In the genomic region with DNA sequence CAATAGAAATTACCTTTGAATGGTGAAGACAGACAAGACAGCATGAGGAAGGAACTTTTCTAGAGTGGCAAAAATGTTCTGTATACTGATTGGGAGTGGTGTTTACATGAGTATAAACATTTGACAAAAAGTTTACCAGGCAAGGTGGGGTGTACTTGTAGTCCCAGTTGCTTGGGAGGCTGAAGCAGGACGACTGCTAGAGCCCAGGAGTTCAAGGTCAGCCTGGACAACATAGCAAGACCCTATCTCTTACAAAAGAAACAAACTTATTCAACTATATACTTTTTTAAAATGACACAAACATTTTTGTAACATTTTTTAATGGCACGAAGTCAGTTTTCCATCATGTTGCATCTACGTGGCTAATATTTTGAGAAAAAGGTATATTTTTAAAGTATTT, we compare ENCODE assay signal across 14 cellular contexts.
"Had no signal": no experiment of that assay in that cellular context is flagged by ENCODE, and none has a peak within 500 bp of the region (broad histone marks: within the 10 kb centered on the region; RNA-seq: fewer than 3 reads in every experiment).

No MANE protein-coding gene starts in this region.

- H3K4me1 Mint-ChIP-seq: activated CD4-positive, alpha-beta T cell treated with anti-CD3 and anti-CD28 coated beads for 36 hours; activated CD8-positive, alpha-beta memory T cell treated with anti-CD3 and anti-CD28 coated beads, Interleukin-2, amount 10 ng/mL, durations not matched to agents 7 days and 5 days; activated naive CD4-positive, alpha-beta T cell treated with anti-CD3 and anti-CD28 coated beads, Interleukin-2, amount 10 ng/mL, durations not matched to agents 7 days and 5 days; stimulated activated effector memory CD8-positive, alpha-beta T cell treated with anti-CD3 and anti-CD28 coated beads, Interleukin-12 subunit alpha, Interleukin-12 subunit beta, amount 100 ng/mL, for 72 hours had no signal

- H3K4me3 Mint-ChIP-seq: activated CD4-positive, alpha-beta memory T cell treated with anti-CD3 and anti-CD28 coated beads for 36 hours; activated CD4-positive, alpha-beta T cell treated with anti-CD3 and anti-CD28 coated beads for 36 hours; activated CD8-positive, alpha-beta memory T cell treated with anti-CD3 and anti-CD28 coated beads, Interleukin-2, amount 10 ng/mL, durations not matched to agents 7 days and 5 days; activated naive CD4-positive, alpha-beta T cell treated with anti-CD3 and anti-CD28 coated beads, Interleukin-2, amount 10 ng/mL, durations not matched to agents 7 days and 5 days; dendritic cell treated with granulocyte-macrophage colony-stimulating factor and Interleukin-4, amounts not matched to agents 40 ng/mL and 50 ng/mL, for 4 days; effector memory CD8-positive, alpha-beta T cell; mesothelial cell of epicardium; stimulated activated effector memory CD8-positive, alpha-beta T cell treated with anti-CD3 and anti-CD28 coated beads, Interleukin-12 subunit alpha, Interleukin-12 subunit beta, amount 100 ng/mL, for 72 hours; T-helper 17 cell had no signal

- H3K27ac Mint-ChIP-seq: activated CD4-positive, alpha-beta memory T cell treated with anti-CD3 and anti-CD28 coated beads for 36 hours; activated CD4-positive, alpha-beta T cell treated with anti-CD3 and anti-CD28 coated beads for 36 hours; activated CD8-positive, alpha-beta memory T cell treated with anti-CD3 and anti-CD28 coated beads, Interleukin-2, amount 10 ng/mL, durations not matched to agents 7 days and 5 days; activated naive CD4-positive, alpha-beta T cell treated with anti-CD3 and anti-CD28 coated beads, Interleukin-2, amount 10 ng/mL, durations not matched to agents 7 days and 5 days; dendritic cell treated with granulocyte-macrophage colony-stimulating factor and Interleukin-4, amounts not matched to agents 40 ng/mL and 50 ng/mL, for 4 days; stimulated activated effector memory CD8-positive, alpha-beta T cell treated with anti-CD3 and anti-CD28 coated beads, Interleukin-12 subunit alpha, Interleukin-12 subunit beta, amount 100 ng/mL, for 72 hours; T-helper 17 cell had no signal

- H3K9me3 ChIP-seq: body of pancreas, lower lobe of right lung had no signal

- H3K36me3 ChIP-seq: lower lobe of right lung had no signal

- H3K36me3 Mint-ChIP-seq: activated CD4-positive, alpha-beta memory T cell treated with anti-CD3 and anti-CD28 coated beads for 36 hours; activated CD8-positive, alpha-beta memory T cell treated with anti-CD3 and anti-CD28 coated beads, Interleukin-2, amount 10 ng/mL, durations not matched to agents 7 days and 5 days; activated naive CD4-positive, alpha-beta T cell treated with anti-CD3 and anti-CD28 coated beads, Interleukin-2, amount 10 ng/mL, durations not matched to agents 7 days and 5 days; stimulated activated effector memory CD8-positive, alpha-beta T cell treated with anti-CD3 and anti-CD28 coated beads, Interleukin-12 subunit alpha, Interleukin-12 subunit beta, amount 100 ng/mL, for 72 hours had no signal

- H3K27me3 Mint-ChIP-seq: activated CD4-positive, alpha-beta memory T cell treated with anti-CD3 and anti-CD28 coated beads for 36 hours; activated CD4-positive, alpha-beta T cell treated with anti-CD3 and anti-CD28 coated beads for 36 hours; activated naive CD4-positive, alpha-beta T cell treated with anti-CD3 and anti-CD28 coated beads, Interleukin-2, amount 10 ng/mL, durations not matched to agents 7 days and 5 days; dendritic cell treated with granulocyte-macrophage colony-stimulating factor and Interleukin-4, amounts not matched to agents 40 ng/mL and 50 ng/mL, for 4 days; effector memory CD8-positive, alpha-beta T cell; T-helper 17 cell had no signal

- H3K4me3 ChIP-seq: body of pancreas, lower lobe of right lung had no signal

- H3K9me3 Mint-ChIP-seq: activated CD4-positive, alpha-beta memory T cell treated with anti-CD3 and anti-CD28 coated beads for 36 hours; activated naive CD4-positive, alpha-beta T cell treated with anti-CD3 and anti-CD28 coated beads, Interleukin-2, amount 10 ng/mL, durations not matched to agents 7 days and 5 days; dendritic cell treated with granulocyte-macrophage colony-stimulating factor and Interleukin-4, amounts not matched to agents 40 ng/mL and 50 ng/mL, for 4 days; effector memory CD8-positive, alpha-beta T cell; stimulated activated effector memory CD8-positive, alpha-beta T cell treated with anti-CD3 and anti-CD28 coated beads, Interleukin-12 subunit alpha, Interleukin-12 subunit beta, amount 100 ng/mL, for 72 hours had no signal

- DNase-seq: activated CD4-positive, alpha-beta memory T cell treated with anti-CD3 and anti-CD28 coated beads for 36 hours; activated CD4-positive, alpha-beta T cell treated with anti-CD3 and anti-CD28 coated beads for 36 hours; activated CD8-positive, alpha-beta memory T cell treated with anti-CD3 and anti-CD28 coated beads, Interleukin-2, amount 10 ng/mL, durations not matched to agents 7 days and 5 days; activated naive CD4-positive, alpha-beta T cell treated with anti-CD3 and anti-CD28 coated beads, Interleukin-2, amount 10 ng/mL, durations not matched to agents 7 days and 5 days; activated T-cell treated with anti-CD3 and anti-CD28 coated beads, Interleukin-2, amount 50 U/mL, for 1 hour; body of pancreas; cerebellar nuclear complex; effector memory CD8-positive, alpha-beta T cell; kidney; lower lobe of right lung; T-helper 17 cell had no signal

- H3K27me3 ChIP-seq: body of pancreas had no signal

- ATAC-seq: activated CD4-positive, alpha-beta T cell treated with anti-CD3 and anti-CD28 coated beads for 36 hours; activated CD8-positive, alpha-beta memory T cell treated with anti-CD3 and anti-CD28 coated beads, Interleukin-2, amount 10 ng/mL, durations not matched to agents 7 days and 5 days; body of pancreas; effector memory CD8-positive, alpha-beta T cell; stimulated activated effector memory CD8-positive, alpha-beta T cell treated with anti-CD3 and anti-CD28 coated beads, Interleukin-12 subunit alpha, Interleukin-12 subunit beta, amount 100 ng/mL, for 72 hours; T-helper 17 cell had no signal
